9 cellular contexts compared by ENCODE assay signal in genomic region chr12:113299619-113300237, GRCh38. TPM values are rescaled to one million over a fixed set of nuclear protein-coding genes. Genes with fewer than 3 reads are reported as not detected.
DNase-seq lines count a peak whose midpoint lies in the region; ATAC-seq and FAIRE-seq lines count a peak whose summit lies in the region.
"Had no signal": no experiment of that assay in that cellular context is flagged by ENCODE, and none has a peak within 500 bp of the region (broad histone marks: within the 10 kb centered on the region; RNA-seq: fewer than 3 reads in every experiment).

No MANE protein-coding gene starts in this region.

- peaks cover 12% of the 10 kb centered on the region for H3K36me3 ChIP-seq in adipocyte (ENCODE audit: control insufficient read depth, insufficient read depth, low read length, severe bottlenecking)
- H3K36me3 ChIP-seq in small intestine (ENCODE audit: control insufficient read depth in 2 of 2, insufficient read depth in 2 of 2, low read length in 2 of 2) = peaks cover 2 to 3% of the 10 kb centered on the region in 2 donors

- H3K27me3 ChIP-seq in adipocyte (replicated peaks; ENCODE audit: control insufficient read depth, insufficient read depth, low read length) (no peaks in the 10 kb centered on the region), right cardiac atrium (ENCODE audit: control insufficient read depth, insufficient read depth) (no peaks in the 10 kb centered on the region), small intestine (ENCODE audit: control insufficient read depth in 2 of 2, insufficient read depth in 2 of 2, low read length in 2 of 2) (no peaks in the 10 kb centered on the region)

- peak overlapping the region; percentile 55 for H3K9ac ChIP-seq in adipocyte (ENCODE audit: low read length)

- intact Hi-C loops in right cardiac atrium (cut with DNase I) = loop anchor here in 1 of 4 donors (10.0 kb wide), 1 partner anchor 105 kb away; no protein-coding TSS in a partner anchor

- DNase-seq in DMS 273 (lab: John Stamatoyannopoulos, UW; ENCODE audit: unreplicated experiment) (peak; percentile 40), DMS 273 treated with DMSO at 0.1 percent for 48 hours (lab: John Stamatoyannopoulos, UW) (no peak), adipocyte (ENCODE audit: low read depth) (peak; percentile 83), right cardiac atrium (peak; percentile 76 to 89 (median 86)), small intestine (peak; percentile 22)

- FAIRE-seq in small intestine (lab: Jason Lieb, UNC) = no peak
- FAIRE-seq: A204.1 had no signal

- H3K4me3 ChIP-seq in adipocyte (ENCODE audit: low read length) (peak overlapping the region; percentile 44), right cardiac atrium (ENCODE audit: low read length) (no peak overlapping the region), small intestine (ENCODE audit: low read depth in 1 of 2, low read length in 2 of 2) (no peak overlapping the region)

- H3K27ac ChIP-seq in right cardiac atrium (ENCODE audit: low read length) (peak overlapping the region; percentile 84), small intestine (ENCODE audit: low read depth in 1 of 2, low read length in 1 of 2) (peak overlapping the region; percentile 26 to 51)

- no peaks in the 10 kb centered on the region for H3K9me3 ChIP-seq in adipocyte (ENCODE audit: control insufficient read depth, low read length)
- no peaks in the 10 kb centered on the region for H3K9me3 ChIP-seq in right cardiac atrium (ENCODE audit: control insufficient read depth, low read length)
- no peaks in the 10 kb centered on the region for H3K9me3 ChIP-seq in small intestine (ENCODE audit: control insufficient read depth, low read depth)

- 40% methylated on average over 14 of the region's 14 CpGs for WGBS in right cardiac atrium
- WGBS in small intestine, 3 donors = 25 to 50% (median 42%) methylated on average over 14 of the region's 14 CpGs

- peaks cover 24% of the 10 kb centered on the region for H3K4me1 ChIP-seq in adipocyte (ENCODE audit: control insufficient read depth, insufficient read depth, low read length)
- H3K4me1 ChIP-seq in right cardiac atrium (ENCODE audit: control insufficient read depth, insufficient read depth, low read length) = peaks cover 13% of the 10 kb centered on the region
- H3K4me1 ChIP-seq in small intestine (ENCODE audit: control insufficient read depth in 2 of 2, insufficient read depth in 1 of 2, low read depth in 1 of 2, low read length in 1 of 2) = no peaks in the 10 kb centered on the region

- ATAC-seq in right cardiac atrium (peak; percentile 61 to 71), GM19467 (IDR thresholded peaks at IDR 0.05; ENCODE audit: unreplicated experiment) (no peak), GM21528 (IDR thresholded peaks at IDR 0.05; ENCODE audit: low FRiP score, unreplicated experiment) (no peak), HG03196 (IDR thresholded peaks at IDR 0.05; ENCODE audit: unreplicated experiment) (no peak)

RNA-seq across cellular contexts. Expression of gene SLC8B1, which starts 35.2 kb away (rescaled TPM):
- total RNA-seq in right cardiac atrium = 10 to 100 TPM; 11.6 to 16.0 (median 14.0) TPM
- polyA plus RNA-seq in right cardiac atrium = 10.8 TPM
- 10 to 100 TPM; 19.5 to 39.6 (median 34.0) TPM for polyA plus RNA-seq in small intestine

RNA-seq across cellular contexts. Expression of gene PLBD2, which starts 58.7 kb away (rescaled TPM):
- 10 to 100 TPM; 48.4 to 54.3 (median 51.4) TPM for total RNA-seq in right cardiac atrium
- polyA plus RNA-seq in right cardiac atrium = 33.7 TPM
- 10 to 100 TPM in 1 of 3 donors, 1 to 10 TPM in 2; 2.2 to 10.7 (median 2.7) TPM for polyA plus RNA-seq in small intestine

Comparison
In these comparisons a context has a peak if more than half of its experiments do, and no peak if none do; other contexts are left out.
1. ATAC-seq: peak in right cardiac atrium (2 of 2); none in GM19467 (single experiment), GM21528 (single experiment) and HG03196 (single experiment).